In the genomic region with DNA sequence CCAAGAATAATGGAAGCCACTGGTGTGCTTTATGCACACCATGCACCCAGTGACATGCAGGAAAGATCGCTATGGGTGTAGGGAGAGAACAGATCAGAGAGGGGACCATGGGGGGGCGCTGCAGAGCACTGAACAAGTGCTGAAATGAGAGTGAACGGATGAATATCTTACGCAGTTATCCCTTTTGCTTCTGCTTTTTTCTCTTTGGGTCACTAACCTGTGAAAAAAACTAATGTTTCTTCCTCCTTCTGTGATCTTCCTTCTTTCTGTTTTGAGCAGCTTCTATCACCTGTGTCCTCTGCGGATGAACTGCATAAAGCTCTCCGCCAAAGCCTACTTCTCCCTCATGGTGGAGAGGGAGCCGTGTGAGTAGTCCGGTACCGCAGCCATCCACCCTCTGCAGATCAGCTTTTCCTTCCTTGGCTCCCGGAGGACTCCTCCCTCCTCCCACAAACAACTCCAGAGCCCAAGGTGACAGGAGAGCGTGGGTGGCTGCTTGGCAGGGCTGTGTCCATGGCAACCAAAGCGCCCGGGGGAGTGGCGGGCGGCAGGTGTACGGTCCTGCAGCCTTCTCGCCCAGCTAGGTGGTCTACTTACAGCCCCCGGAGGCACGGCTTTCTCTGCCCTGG, we compare ENCODE assay signal across 2 cellular contexts.
TF ChIP-seq lines count a peak whose summit lies in the region.

No MANE protein-coding gene starts in this region.

TF ChIP-seq in SK-N-SH, 30 proteins besides CTCF, POLR2A, EP300 and RAD21 (continued from another document):
- TF ChIP-seq, protein P1, sequence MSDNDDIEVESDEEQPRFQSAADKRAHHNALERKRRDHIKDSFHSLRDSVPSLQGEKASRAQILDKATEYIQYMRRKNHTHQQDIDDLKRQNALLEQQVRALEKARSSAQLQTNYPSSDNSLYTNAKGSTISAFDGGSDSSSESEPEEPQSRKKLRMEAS (IDR thresholded peaks at IDR 0.05; ENCODE audit: low read depth): no peak
- no peak for TF ChIP-seq RXRA (IDR thresholded peaks at IDR 0.05; ENCODE audit: borderline replicate concordance, low read depth)
- TF ChIP-seq MXI1 (IDR thresholded peaks at IDR 0.05; ENCODE audit: low read depth, low read length): no peak
- no peak for TF ChIP-seq CHD2 (IDR thresholded peaks at IDR 0.05; ENCODE audit: low read length, partially characterized antibody)
- TF ChIP-seq, protein P2, sequence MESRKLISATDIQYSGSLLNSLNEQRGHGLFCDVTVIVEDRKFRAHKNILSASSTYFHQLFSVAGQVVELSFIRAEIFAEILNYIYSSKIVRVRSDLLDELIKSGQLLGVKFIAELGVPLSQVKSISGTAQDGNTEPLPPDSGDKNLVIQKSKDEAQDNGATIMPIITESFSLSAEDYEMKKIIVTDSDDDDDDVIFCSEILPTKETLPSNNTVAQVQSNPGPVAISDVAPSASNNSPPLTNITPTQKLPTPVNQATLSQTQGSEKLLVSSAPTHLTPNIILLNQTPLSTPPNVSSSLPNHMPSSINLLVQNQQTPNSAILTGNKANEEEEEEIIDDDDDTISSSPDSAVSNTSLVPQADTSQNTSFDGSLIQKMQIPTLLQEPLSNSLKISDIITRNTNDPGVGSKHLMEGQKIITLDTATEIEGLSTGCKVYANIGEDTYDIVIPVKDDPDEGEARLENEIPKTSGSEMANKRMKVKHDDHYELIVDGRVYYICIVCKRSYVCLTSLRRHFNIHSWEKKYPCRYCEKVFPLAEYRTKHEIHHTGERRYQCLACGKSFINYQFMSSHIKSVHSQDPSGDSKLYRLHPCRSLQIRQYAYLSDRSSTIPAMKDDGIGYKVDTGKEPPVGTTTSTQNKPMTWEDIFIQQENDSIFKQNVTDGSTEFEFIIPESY (IDR thresholded peaks at IDR 0.05; ENCODE audit: borderline replicate concordance, low read depth): no peak
- TF ChIP-seq NFIC (IDR thresholded peaks at IDR 0.05; ENCODE audit: borderline replicate concordance): no peak
- TF ChIP-seq FOXJ3 (CRISPR knock-in tag; IDR thresholded peaks at IDR 0.05): no peak
- no peak for TF ChIP-seq SMC3 (IDR thresholded peaks at IDR 0.05; ENCODE audit: low read depth, low read length)
- TF ChIP-seq TEAD4 (IDR thresholded peaks at IDR 0.05; ENCODE audit: borderline replicate concordance, insufficient read depth): no peak
- no peak for TF ChIP-seq EZH2phosphoT487 (IDR thresholded peaks at IDR 0.05; ENCODE audit: borderline replicate concordance, low read depth)

TF ChIP-seq in SK-N-SH treated with all-trans-retinoic acid at 6 μM for 48 hours, 23 proteins besides CTCF, POLR2A, EP300 and RAD21 (continued from another document):
- TF ChIP-seq CSRNP3 (CRISPR knock-in tag; IDR thresholded peaks at IDR 0.05) (no peak), RARB (CRISPR knock-in tag; IDR thresholded peaks at IDR 0.05) (no peak), CSDC2 (CRISPR knock-in tag; IDR thresholded peaks at IDR 0.05) (no peak), GLIS3 (CRISPR knock-in tag; IDR thresholded peaks at IDR 0.05) (no peak), TCF4 (CRISPR knock-in tag; IDR thresholded peaks at IDR 0.05; ENCODE audit: borderline replicate concordance) (no peak), BACH2 (CRISPR knock-in tag; IDR thresholded peaks at IDR 0.05; ENCODE audit: borderline replicate concordance) (no peak)
- TF ChIP-seq, protein P3, sequence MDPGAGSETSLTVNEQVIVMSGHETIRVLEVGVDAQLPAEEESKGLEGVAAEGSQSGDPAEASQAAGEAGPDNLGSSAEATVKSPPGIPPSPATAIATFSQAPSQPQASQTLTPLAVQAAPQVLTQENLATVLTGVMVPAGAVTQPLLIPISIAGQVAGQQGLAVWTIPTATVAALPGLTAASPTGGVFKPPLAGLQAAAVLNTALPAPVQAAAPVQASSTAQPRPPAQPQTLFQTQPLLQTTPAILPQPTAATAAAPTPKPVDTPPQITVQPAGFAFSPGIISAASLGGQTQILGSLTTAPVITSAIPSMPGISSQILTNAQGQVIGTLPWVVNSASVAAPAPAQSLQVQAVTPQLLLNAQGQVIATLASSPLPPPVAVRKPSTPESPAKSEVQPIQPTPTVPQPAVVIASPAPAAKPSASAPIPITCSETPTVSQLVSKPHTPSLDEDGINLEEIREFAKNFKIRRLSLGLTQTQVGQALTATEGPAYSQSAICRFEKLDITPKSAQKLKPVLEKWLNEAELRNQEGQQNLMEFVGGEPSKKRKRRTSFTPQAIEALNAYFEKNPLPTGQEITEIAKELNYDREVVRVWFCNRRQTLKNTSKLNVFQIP (CRISPR knock-in tag; IDR thresholded peaks at IDR 0.05; ENCODE audit: borderline replicate concordance, low read depth): no peak
